ENCODE assay signal across 26 cellular contexts in genomic region chr16:26762596-26762995, GRCh38.
"Had no signal": no experiment of that assay in that cellular context is flagged by ENCODE, and none has a peak within 500 bp of the region (broad histone marks: within the 10 kb centered on the region; RNA-seq: fewer than 3 reads in every experiment).

No MANE protein-coding gene starts in this region.

- H3K4me1 ChIP-seq: esophagus squamous epithelium, right atrium auricular region, stomach, thyroid gland, upper lobe of left lung had no signal

- H3K4me3 ChIP-seq: esophagus squamous epithelium, right atrium auricular region, stomach, thyroid gland, upper lobe of left lung had no signal

- H3K27me3 Mint-ChIP-seq: activated CD8-positive, alpha-beta memory T cell treated with anti-CD3 and anti-CD28 coated beads, Interleukin-2, amount 10 ng/mL, durations not matched to agents 7 days and 5 days; dendritic cell treated with granulocyte-macrophage colony-stimulating factor and Interleukin-4, amounts not matched to agents 40 ng/mL and 50 ng/mL, for 4 days had no signal

- H3K36me3 Mint-ChIP-seq: activated CD8-positive, alpha-beta memory T cell treated with anti-CD3 and anti-CD28 coated beads, Interleukin-2, amount 10 ng/mL, durations not matched to agents 7 days and 5 days; activated naive CD4-positive, alpha-beta T cell treated with anti-CD3 and anti-CD28 coated beads, Interleukin-2, amount 50 U/mL, for 72 hours; naive thymus-derived CD4-positive, alpha-beta T cell; stimulated activated naive B cell treated with anti-CD40 and anti-IgM and Interleukin-4, amounts not matched to agents 10 μg/mL and 1 μg/mL and 100 μg/mL, for 72 hours had no signal

- H3K27ac ChIP-seq: epithelial cell of prostate, esophagus squamous epithelium, right atrium auricular region, stomach, thyroid gland, upper lobe of left lung had no signal

- DNase-seq: activated CD4-positive, alpha-beta T cell treated with anti-CD3 and anti-CD28 coated beads for 1 hour; activated CD4-positive, alpha-beta T cell treated with anti-CD3 and anti-CD28 coated beads, Interleukin-2, amount 10 ng/mL, durations not matched to agents 7 days and 5 days; activated CD8-positive, alpha-beta memory T cell treated with anti-CD3 and anti-CD28 coated beads, Interleukin-2, amount 10 ng/mL, durations not matched to agents 7 days and 5 days; activated CD8-positive, alpha-beta T cell treated with anti-CD3 and anti-CD28 coated beads for 36 hours; activated naive CD4-positive, alpha-beta T cell; activated T-cell treated with anti-CD3 and anti-CD28 coated beads, Interleukin-2, amount 50 U/mL, for 72 hours; esophagus squamous epithelium; left cardiac atrium; midbrain; naive thymus-derived CD4-positive, alpha-beta T cell; stimulated activated CD4-positive, alpha-beta T cell treated with anti-CD3 and anti-CD28 coated beads, Interleukin-15, amount 100 ng/mL, for 24 hours; stimulated activated CD4-positive, alpha-beta T cell treated with anti-CD3 and anti-CD28 coated beads, Interleukin-2, amount 100 ng/mL, for 24 hours; stimulated activated naive B cell treated with anti-CD40 and anti-IgM and Interleukin-4, amounts not matched to agents 10 μg/mL and 1 μg/mL and 100 μg/mL, for 72 hours; stomach; T-helper 9 cell; thyroid gland; upper lobe of left lung had no signal

- H3K4me3 Mint-ChIP-seq: activated CD4-positive, alpha-beta T cell treated with anti-CD3 and anti-CD28 coated beads, Interleukin-2, amount 10 ng/mL, durations not matched to agents 7 days and 5 days; activated CD8-positive, alpha-beta memory T cell treated with anti-CD3 and anti-CD28 coated beads, Interleukin-2, amount 10 ng/mL, durations not matched to agents 7 days and 5 days; activated CD8-positive, alpha-beta T cell treated with anti-CD3 and anti-CD28 coated beads for 36 hours; activated T-cell treated with anti-CD3 and anti-CD28 coated beads, Interleukin-2, amount 50 U/mL, for 72 hours; central memory CD8-positive, alpha-beta T cell; dendritic cell treated with granulocyte-macrophage colony-stimulating factor and Interleukin-4, amounts not matched to agents 40 ng/mL and 50 ng/mL, for 4 days; naive thymus-derived CD4-positive, alpha-beta T cell; stimulated activated naive B cell treated with anti-CD40 and anti-IgM and Interleukin-4, amounts not matched to agents 10 μg/mL and 1 μg/mL and 100 μg/mL, for 72 hours; T-helper 1 cell treated with Interleukin-12 subunit alpha and Interleukin-12 subunit beta and Interleukin-4 antibody, amounts not matched to agents 30 μg/mL and 1 μg/mL, for 36 hours had no signal

- H3K27ac Mint-ChIP-seq: activated CD4-positive, alpha-beta T cell treated with anti-CD3 and anti-CD28 coated beads, Interleukin-2, amount 10 ng/mL, durations not matched to agents 7 days and 5 days; activated CD8-positive, alpha-beta memory T cell treated with anti-CD3 and anti-CD28 coated beads, Interleukin-2, amount 10 ng/mL, durations not matched to agents 7 days and 5 days; activated CD8-positive, alpha-beta T cell treated with anti-CD3 and anti-CD28 coated beads for 36 hours; activated naive CD4-positive, alpha-beta T cell treated with anti-CD3 and anti-CD28 coated beads, Interleukin-2, amount 50 U/mL, for 72 hours; activated T-cell treated with anti-CD3 and anti-CD28 coated beads, Interleukin-2, amount 50 U/mL, for 72 hours; dendritic cell treated with granulocyte-macrophage colony-stimulating factor and Interleukin-4, amounts not matched to agents 40 ng/mL and 50 ng/mL, for 4 days; naive thymus-derived CD4-positive, alpha-beta T cell; stimulated activated naive B cell treated with anti-CD40 and anti-IgM and Interleukin-4, amounts not matched to agents 10 μg/mL and 1 μg/mL and 100 μg/mL, for 72 hours; T-helper 1 cell treated with Interleukin-12 subunit alpha and Interleukin-12 subunit beta and Interleukin-4 antibody, amounts not matched to agents 30 μg/mL and 1 μg/mL, for 36 hours had no signal

- FAIRE-seq: bronchial epithelial cell, frontal cortex, keratinocyte had no signal

- H3K27me3 ChIP-seq: esophagus squamous epithelium, right atrium auricular region, stomach, thyroid gland, upper lobe of left lung had no signal

- H3K36me3 ChIP-seq: esophagus squamous epithelium, right atrium auricular region, stomach, thyroid gland, upper lobe of left lung had no signal

- H3K9me3 ChIP-seq: esophagus squamous epithelium, right atrium auricular region, stomach, thyroid gland, upper lobe of left lung had no signal

- ATAC-seq: activated CD8-positive, alpha-beta memory T cell treated with anti-CD3 and anti-CD28 coated beads, Interleukin-2, amount 10 ng/mL, durations not matched to agents 7 days and 5 days; activated CD8-positive, alpha-beta T cell treated with anti-CD3 and anti-CD28 coated beads for 36 hours; activated naive CD4-positive, alpha-beta T cell treated with anti-CD3 and anti-CD28 coated beads, Interleukin-2, amount 50 U/mL, for 72 hours; activated T-cell treated with anti-CD3 and anti-CD28 coated beads, Interleukin-2, amount 50 U/mL, for 72 hours; left cardiac atrium; naive thymus-derived CD4-positive, alpha-beta T cell; stimulated activated naive B cell treated with anti-CD40 and anti-IgM and Interleukin-4, amounts not matched to agents 10 μg/mL and 1 μg/mL and 100 μg/mL, for 72 hours had no signal

- H3K4me1 Mint-ChIP-seq: activated CD4-positive, alpha-beta T cell treated with anti-CD3 and anti-CD28 coated beads, Interleukin-2, amount 10 ng/mL, durations not matched to agents 7 days and 5 days; activated CD8-positive, alpha-beta memory T cell treated with anti-CD3 and anti-CD28 coated beads, Interleukin-2, amount 10 ng/mL, durations not matched to agents 7 days and 5 days; central memory CD8-positive, alpha-beta T cell; naive thymus-derived CD4-positive, alpha-beta T cell; stimulated activated naive B cell treated with anti-CD40 and anti-IgM and Interleukin-4, amounts not matched to agents 10 μg/mL and 1 μg/mL and 100 μg/mL, for 72 hours had no signal

- H3K9me3 Mint-ChIP-seq: activated CD8-positive, alpha-beta T cell treated with anti-CD3 and anti-CD28 coated beads for 36 hours; activated naive CD4-positive, alpha-beta T cell treated with anti-CD3 and anti-CD28 coated beads, Interleukin-2, amount 50 U/mL, for 72 hours; activated T-cell treated with anti-CD3 and anti-CD28 coated beads, Interleukin-2, amount 50 U/mL, for 72 hours; T-helper 1 cell treated with Interleukin-12 subunit alpha and Interleukin-12 subunit beta and Interleukin-4 antibody, amounts not matched to agents 30 μg/mL and 1 μg/mL, for 36 hours had no signal
